Comparison of ENCODE assay signal across 24 cellular contexts in the genomic region with DNA sequence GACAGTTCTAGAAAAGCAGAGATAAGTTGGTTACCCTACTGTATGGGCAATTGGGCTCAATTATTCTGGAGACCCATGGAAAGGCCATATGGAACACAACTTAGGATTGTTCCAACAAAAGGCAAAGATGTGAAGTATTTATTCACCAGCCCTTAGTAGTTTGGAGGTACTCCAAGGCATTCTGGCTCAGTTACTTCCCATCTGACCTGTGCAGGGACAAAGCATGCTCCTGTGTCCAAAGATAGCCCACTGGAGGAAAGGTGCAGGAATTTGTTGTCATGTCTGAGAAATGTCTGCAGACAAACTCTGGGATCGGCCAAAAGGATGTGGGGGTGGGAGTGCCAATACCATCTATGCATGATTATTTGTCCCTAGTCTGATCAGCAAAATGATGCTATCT.
"Had no signal": no experiment of that assay in that cellular context is flagged by ENCODE, and none has a peak within 500 bp of the region (broad histone marks: within the 10 kb centered on the region; RNA-seq: fewer than 3 reads in every experiment).

No MANE protein-coding gene starts in this region.

- H3K27me3 ChIP-seq: neural progenitor cell, neutrophil, right lobe of liver, tibial nerve, vagina had no signal

- H3K4me3 Mint-ChIP-seq: naive thymus-derived CD8-positive, alpha-beta T cell; nephron; neural progenitor cell; stimulated activated memory B cell treated with anti-CD40 and anti-IgM and Interleukin-4, amounts not matched to agents 10 μg/mL and 1 μg/mL and 100 μg/mL, for 72 hours; stimulated activated naive CD8-positive, alpha-beta T cell treated with anti-CD3 and anti-CD28 coated beads, Interleukin-15, amount 100 ng/mL, for 72 hours; type B pancreatic cell had no signal

- H3K27ac Mint-ChIP-seq: nephron; neural progenitor cell; stimulated activated memory B cell treated with anti-CD40 and anti-IgM and Interleukin-4, amounts not matched to agents 10 μg/mL and 1 μg/mL and 100 μg/mL, for 72 hours; stimulated activated naive CD8-positive, alpha-beta T cell treated with anti-CD3 and anti-CD28 coated beads, Interleukin-15, amount 100 ng/mL, for 72 hours; type B pancreatic cell had no signal

- H3K27ac ChIP-seq: lower lobe of right lung, neural progenitor cell, neutrophil, parathyroid adenoma, psoas muscle, right lobe of liver, tibial nerve, vagina had no signal

- H3K4me3 ChIP-seq: lower lobe of right lung, neural progenitor cell, psoas muscle, right lobe of liver, smooth muscle cell, tibial nerve, vagina had no signal

- DNase-seq: islet precursor cell; lower lobe of right lung; mammary epithelial cell; mesenchymal stem cell; naive thymus-derived CD8-positive, alpha-beta T cell; occipital lobe; psoas muscle; right lobe of liver; stimulated activated CD4-positive, alpha-beta T cell treated with anti-CD3 and anti-CD28 coated beads, Interleukin-1b, Interleukin-23, amount 100 ng/mL, for 48 hours; stimulated activated CD4-positive, alpha-beta T cell treated with anti-CD3 and anti-CD28 coated beads, Interleukin-2, amount 100 ng/mL, for 48 hours; stimulated activated CD4-positive, alpha-beta T cell treated with anti-CD3 and anti-CD28 coated beads, Interleukin-4, amount 100 ng/mL, for 4 hours; stimulated activated CD8-positive, alpha-beta memory T cell treated with anti-CD3 and anti-CD28 coated beads, Interleukin-4, amount 100 ng/mL, for 48 hours; stimulated activated naive CD4-positive, alpha-beta T cell treated with Interleukin-2 at 50 U/mL for 16 hours; stimulated activated naive CD8-positive, alpha-beta T cell treated with anti-CD3 and anti-CD28 coated beads, Interleukin-15, amount 100 ng/mL, for 72 hours; substantia nigra had no signal

- H3K9me3 ChIP-seq: lower lobe of right lung, neutrophil, psoas muscle, right lobe of liver, tibial nerve, vagina had no signal

- H3K9me3 Mint-ChIP-seq: nephron, neural progenitor cell, type B pancreatic cell had no signal

- H3K4me1 ChIP-seq: neural progenitor cell, parathyroid adenoma, psoas muscle, right lobe of liver had no signal

- ATAC-seq: lower lobe of right lung; naive thymus-derived CD8-positive, alpha-beta T cell; psoas muscle; right lobe of liver; stimulated activated memory B cell treated with anti-CD40 and anti-IgM and Interleukin-4, amounts not matched to agents 10 μg/mL and 1 μg/mL and 100 μg/mL, for 72 hours; stimulated activated naive CD8-positive, alpha-beta T cell treated with anti-CD3 and anti-CD28 coated beads, Interleukin-15, amount 100 ng/mL, for 72 hours had no signal

- H3K27me3 Mint-ChIP-seq: naive thymus-derived CD8-positive, alpha-beta T cell; stimulated activated memory B cell treated with anti-CD40 and anti-IgM and Interleukin-4, amounts not matched to agents 10 μg/mL and 1 μg/mL and 100 μg/mL, for 72 hours; stimulated activated naive CD8-positive, alpha-beta T cell treated with anti-CD3 and anti-CD28 coated beads, Interleukin-15, amount 100 ng/mL, for 72 hours had no signal

- H3K4me1 Mint-ChIP-seq: neural progenitor cell had no signal

- H3K36me3 Mint-ChIP-seq: naive thymus-derived CD8-positive, alpha-beta T cell; neural progenitor cell; stimulated activated memory B cell treated with anti-CD40 and anti-IgM and Interleukin-4, amounts not matched to agents 10 μg/mL and 1 μg/mL and 100 μg/mL, for 72 hours; type B pancreatic cell had no signal

- H3K36me3 ChIP-seq: lower lobe of right lung, neural progenitor cell, neutrophil, right lobe of liver, tibial nerve, vagina had no signal
